2 cellular contexts compared by ENCODE assay signal in genomic region chr18:40935423-40935822, GRCh38.
TF ChIP-seq lines count a peak whose summit lies in the region.

No MANE protein-coding gene starts in this region.

TF ChIP-seq in IMR-90, 13 proteins besides CTCF, POLR2A, EP300 and RAD21 (continued from another document):
- TF ChIP-seq MAZ (IDR thresholded peaks at IDR 0.05; ENCODE audit: borderline replicate concordance, low read depth, low read length): no peak
- TF ChIP-seq, protein P1, sequence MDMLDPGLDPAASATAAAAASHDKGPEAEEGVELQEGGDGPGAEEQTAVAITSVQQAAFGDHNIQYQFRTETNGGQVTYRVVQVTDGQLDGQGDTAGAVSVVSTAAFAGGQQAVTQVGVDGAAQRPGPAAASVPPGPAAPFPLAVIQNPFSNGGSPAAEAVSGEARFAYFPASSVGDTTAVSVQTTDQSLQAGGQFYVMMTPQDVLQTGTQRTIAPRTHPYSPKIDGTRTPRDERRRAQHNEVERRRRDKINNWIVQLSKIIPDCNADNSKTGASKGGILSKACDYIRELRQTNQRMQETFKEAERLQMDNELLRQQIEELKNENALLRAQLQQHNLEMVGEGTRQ (IDR thresholded peaks at IDR 0.05; ENCODE audit: low read depth, low read length): no peak

TF ChIP-seq in HepG2, 621 proteins besides CTCF, POLR2A, EP300 and RAD21 (continued from another document):
- TF ChIP-seq, protein P2, sequence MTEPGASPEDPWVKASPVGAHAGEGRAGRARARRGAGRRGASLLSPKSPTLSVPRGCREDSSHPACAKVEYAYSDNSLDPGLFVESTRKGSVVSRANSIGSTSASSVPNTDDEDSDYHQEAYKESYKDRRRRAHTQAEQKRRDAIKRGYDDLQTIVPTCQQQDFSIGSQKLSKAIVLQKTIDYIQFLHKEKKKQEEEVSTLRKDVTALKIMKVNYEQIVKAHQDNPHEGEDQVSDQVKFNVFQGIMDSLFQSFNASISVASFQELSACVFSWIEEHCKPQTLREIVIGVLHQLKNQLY (CRISPR knock-in tag; IDR thresholded peaks at IDR 0.05): no peak
- no peak for TF ChIP-seq ZNF350 (CRISPR knock-in tag; IDR thresholded peaks at IDR 0.05; ENCODE audit: borderline replicate concordance, low read depth)
